ENCODE assay signal across 22 cellular contexts in the genomic region with DNA sequence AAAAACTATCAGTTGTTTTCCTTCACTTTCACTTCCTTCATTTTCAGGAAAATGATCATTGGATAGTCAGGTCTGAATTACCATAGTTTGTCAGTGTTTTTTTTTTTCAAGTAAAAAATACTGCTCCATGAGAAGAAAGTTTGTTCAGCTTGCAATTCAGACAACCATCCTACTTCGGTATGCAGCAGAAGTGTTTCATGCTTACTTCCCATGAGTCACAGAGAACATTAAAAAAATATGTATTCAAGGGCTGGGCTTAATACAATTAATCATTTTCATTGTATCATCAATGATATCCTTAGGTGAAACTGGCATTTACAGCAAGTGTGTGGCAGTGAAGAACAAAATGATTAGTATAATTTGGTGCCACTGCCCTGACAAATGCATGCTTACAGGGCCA. TPM values are rescaled to one million over a fixed set of nuclear protein-coding genes. Genes with fewer than 3 reads are reported as not detected.
DNase-seq lines count a peak whose midpoint lies in the region; ATAC-seq and TF ChIP-seq lines count a peak whose summit lies in the region.
"Had no signal": no experiment of that assay in that cellular context is flagged by ENCODE, and none has a peak within 500 bp of the region (broad histone marks: within the 10 kb centered on the region; RNA-seq: fewer than 3 reads in every experiment).

No MANE protein-coding gene starts in this region.

- no peaks in the 10 kb centered on the region for H3K36me3 ChIP-seq in ACC112 (ENCODE audit: insufficient read depth, low read length)

- no peaks in the 10 kb centered on the region for H3K27me3 ChIP-seq in ACC112 (ENCODE audit: insufficient read depth, low read length)
- H3K27me3 ChIP-seq: gastroesophageal sphincter, testis had no signal

- H3K4me1 ChIP-seq in ACC112 (ENCODE audit: control insufficient read depth, insufficient read depth, low read length, unreplicated experiment), result peaks cover 14% of the 10 kb centered on the region

- CTCF ChIA-PET in activated CD4-positive, alpha-beta T cell treated with anti-CD3 and anti-CD28 coated beads for 36 hours (lab: Charles Lee), result interaction anchor here (1.5 kb wide), 1 partner anchor 167 kb away, joined by 3 read pairs; no protein-coding TSS in a partner anchor

- no peak overlapping the region for H3K4me3 ChIP-seq in ACC112 (ENCODE audit: low read depth, low read length)
- H3K4me3 ChIP-seq in fibroblast of mammary gland (ENCODE audit: control insufficient read depth, low read depth, low read length), result no peak overlapping the region
- H3K4me3 ChIP-seq: gastroesophageal sphincter, mucosa of descending colon, testis had no signal

- no peaks in the 10 kb centered on the region for H3K79me2 ChIP-seq in ACC112 (ENCODE audit: control insufficient read depth, insufficient read depth, low read length, unreplicated experiment)

- H3K36me3 Mint-ChIP-seq in HFFc6 (ENCODE audit: low read depth), result peaks cover 13% of the 10 kb centered on the region; the same call in 1 of the 2 replicates
- peaks cover 16% of the 10 kb centered on the region for H3K36me3 Mint-ChIP-seq in activated CD4-positive, alpha-beta T cell treated with anti-CD3 and anti-CD28 coated beads for 36 hours (ENCODE audit: low read depth)

- no peak overlapping the region for H3K4me3 Mint-ChIP-seq in HFFc6
- no peak overlapping the region for H3K4me3 Mint-ChIP-seq in activated CD4-positive, alpha-beta T cell treated with anti-CD3 and anti-CD28 coated beads for 36 hours
- H3K4me3 Mint-ChIP-seq: CD4-positive, alpha-beta T cell; endodermal cell; T-helper 1 cell treated with Interleukin-12 subunit alpha and Interleukin-12 subunit beta and Interleukin-4 antibody, amounts not matched to agents 30 μg/mL and 1 μg/mL, for 36 hours had no signal

- peak overlapping the region; percentile 36; the same call in 1 of the 2 replicates for H3K27ac Mint-ChIP-seq in HFFc6
- no peak overlapping the region for H3K27ac Mint-ChIP-seq in activated CD4-positive, alpha-beta T cell treated with anti-CD3 and anti-CD28 coated beads for 36 hours
- H3K27ac Mint-ChIP-seq: CD4-positive, alpha-beta T cell; endodermal cell; T-helper 1 cell treated with Interleukin-12 subunit alpha and Interleukin-12 subunit beta and Interleukin-4 antibody, amounts not matched to agents 30 μg/mL and 1 μg/mL, for 36 hours had no signal

- DNase-seq in HFFc6 (peak; percentile 50), amniotic epithelial cell (ENCODE audit: low read depth) (peak; percentile 74), fibroblast of mammary gland (ENCODE audit: low read depth) (peak; percentile 74), medulla oblongata (ENCODE audit: extremely low spot score) (no peak), KG1 (lab: John Stamatoyannopoulos, UW) (no peak)
- no peak for DNase-seq in activated CD4-positive, alpha-beta T cell treated with anti-CD3 and anti-CD28 coated beads for 36 hours
- DNase-seq: activated CD4-positive, alpha-beta T cell treated with anti-CD3 and anti-CD28 coated beads, Interleukin-2, amount 50 U/mL, for 4 hours; activated T-cell treated with anti-CD3 and anti-CD28 coated beads for 4 hours; anterior cingulate cortex; CD4-positive, alpha-beta T cell; endodermal cell; left colon; mucosa of descending colon; NCI-H1105; NCI-H2107; NCI-H510A treated with DMSO at 0.1 percent for 48 hours; SHP77 treated with DMSO at 0.1 percent for 48 hours; testis had no signal

- ATAC-seq in activated CD4-positive, alpha-beta T cell treated with anti-CD3 and anti-CD28 coated beads for 36 hours, result no peak
- ATAC-seq in GM18870 (IDR thresholded peaks at IDR 0.05; ENCODE audit: unreplicated experiment), result no peak
- ATAC-seq: gastroesophageal sphincter, left colon, mucosa of descending colon had no signal

- peak overlapping the region; percentile 70 for H3K27ac ChIP-seq in ACC112 (ENCODE audit: low read depth, low read length)
- H3K27ac ChIP-seq: gastroesophageal sphincter, testis had no signal

- POLR2A ChIA-PET in activated CD4-positive, alpha-beta T cell treated with anti-CD3 and anti-CD28 coated beads for 36 hours (lab: Charles Lee), result no interaction called here

- no peaks in the 10 kb centered on the region for H3K9me3 Mint-ChIP-seq in HFFc6
- H3K9me3 Mint-ChIP-seq in activated CD4-positive, alpha-beta T cell treated with anti-CD3 and anti-CD28 coated beads for 36 hours (ENCODE audit: low read depth), result no peaks in the 10 kb centered on the region
- H3K9me3 Mint-ChIP-seq: CD4-positive, alpha-beta T cell; endodermal cell; T-helper 1 cell treated with Interleukin-12 subunit alpha and Interleukin-12 subunit beta and Interleukin-4 antibody, amounts not matched to agents 30 μg/mL and 1 μg/mL, for 36 hours had no signal

- intact Hi-C loops in activated CD4-positive, alpha-beta T cell treated with anti-CD3 and anti-CD28 coated beads for 36 hours (cut with DNase I, micrococcal nuclease), result no loop called here

- peaks cover 6% of the 10 kb centered on the region for H3K27me3 Mint-ChIP-seq in HFFc6 (ENCODE audit: insufficient read depth)
- H3K27me3 Mint-ChIP-seq in activated CD4-positive, alpha-beta T cell treated with anti-CD3 and anti-CD28 coated beads for 36 hours, result no peaks in the 10 kb centered on the region
- H3K27me3 Mint-ChIP-seq: CD4-positive, alpha-beta T cell had no signal

- peaks cover 20% of the 10 kb centered on the region for H3K4me1 Mint-ChIP-seq in HFFc6 (ENCODE audit: low read depth)
- peaks cover 7% of the 10 kb centered on the region for H3K4me1 Mint-ChIP-seq in activated CD4-positive, alpha-beta T cell treated with anti-CD3 and anti-CD28 coated beads for 36 hours

- TF ChIP-seq CTCF in HFFc6 (IDR thresholded peaks at IDR 0.05) (no peak), fibroblast of mammary gland (conservative IDR thresholded peaks at IDR 0.05; ENCODE audit: control insufficient read depth, insufficient read depth, low read depth, low read length) (no peak)

- no peak overlapping the region for H2AFZ ChIP-seq in ACC112 (ENCODE audit: low read length, unreplicated experiment)

RNA-seq across cellular contexts. Expression of gene PYM1, which starts 21.6 kb away (rescaled TPM):
- 10 to 100 TPM; 25.0 to 32.3 (median 28.3) TPM for total RNA-seq in HFFc6 (2021; fragmentation: NEBNext Ultra II Directional; extraction: Animal tissue kit (Norgen Biotek cat#: 25700))
- 10 to 100 TPM; 24.6 to 30.2 TPM for total RNA-seq in activated CD4-positive, alpha-beta T cell treated with anti-CD3 and anti-CD28 coated beads for 36 hours

RNA-seq across cellular contexts. Expression of gene DGKA, which starts 24.9 kb away (rescaled TPM):
- total RNA-seq in HFFc6 (2021; fragmentation: NEBNext Ultra II Directional; extraction: Animal tissue kit (Norgen Biotek cat#: 25700)), result 10 to 100 TPM; 67.1 to 87.4 (median 79.6) TPM
- 100 to 1,000 TPM; 341 to 385 TPM for total RNA-seq in activated CD4-positive, alpha-beta T cell treated with anti-CD3 and anti-CD28 coated beads for 36 hours

RNA-seq across cellular contexts. Expression of gene PMEL, which starts 59.8 kb away (rescaled TPM):
- 1 to 10 TPM in 1 of 6 experiments, under 1 TPM in 5; 0.47 to 1.3 (median 0.59) TPM for total RNA-seq in HFFc6 (2021; fragmentation: NEBNext Ultra II Directional; extraction: Animal tissue kit (Norgen Biotek cat#: 25700))
- 1 to 10 TPM in 1 of 2 experiments, under 1 TPM in 1; 0.86 to 1.2 TPM for total RNA-seq in activated CD4-positive, alpha-beta T cell treated with anti-CD3 and anti-CD28 coated beads for 36 hours
- total RNA-seq: CD4-positive, alpha-beta T cell had no signal

Comparison
In these comparisons a context has a peak if more than half of its experiments do, and no peak if none do; other contexts are left out.
1. DNase-seq: peak in HFFc6 (single experiment), amniotic epithelial cell (single experiment) and fibroblast of mammary gland (single experiment); none in medulla oblongata (single experiment), activated CD4-positive, alpha-beta T cell treated with anti-CD3 and anti-CD28 coated beads for 36 hours (single experiment) and KG1 (single experiment).